ENCODE assay signal across 11 cellular contexts in the genomic region with DNA sequence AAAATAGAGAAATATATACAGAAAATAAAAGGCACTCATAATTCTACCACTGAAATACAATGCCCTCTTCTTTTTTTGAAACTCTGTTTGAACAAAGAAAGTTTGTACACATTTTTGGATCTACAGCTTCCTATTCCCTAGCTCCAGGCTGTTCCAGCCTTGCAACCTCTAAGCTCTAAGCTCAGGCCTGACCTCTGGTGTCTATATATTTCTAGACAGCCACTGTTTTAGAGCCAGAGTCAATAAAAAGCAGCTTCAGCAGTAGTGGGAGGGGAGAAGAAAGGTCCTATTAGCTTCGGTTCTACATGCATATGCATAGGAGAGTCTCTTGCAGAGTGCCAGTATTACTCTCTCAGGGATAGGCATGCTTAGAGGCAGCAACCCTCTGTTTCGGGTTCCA. TPM values are rescaled to one million over a fixed set of nuclear protein-coding genes. Genes with fewer than 3 reads are reported as not detected.
DNase-seq lines count a peak whose midpoint lies in the region; ATAC-seq, FAIRE-seq and TF ChIP-seq lines count a peak whose summit lies in the region.
"Had no signal": no experiment of that assay in that cellular context is flagged by ENCODE, and none has a peak within 500 bp of the region (broad histone marks: within the 10 kb centered on the region; RNA-seq: fewer than 3 reads in every experiment).

No MANE protein-coding gene starts in this region.

- H3K9me3 Mint-ChIP-seq in activated T-cell treated with anti-CD3 and anti-CD28 coated beads, Interleukin-2, amount 50 U/mL, for 24 hours = no peaks in the 10 kb centered on the region

- no peaks in the 10 kb centered on the region for H3K4me1 Mint-ChIP-seq in activated T-cell treated with anti-CD3 and anti-CD28 coated beads, Interleukin-2, amount 50 U/mL, for 24 hours (ENCODE audit: low read depth)

- intact Hi-C loops in aorta (cut with DNase I) (no loop called here), psoas muscle (cut with DNase I) (no loop called here)

- no peak for ATAC-seq in aorta (ENCODE audit: low FRiP score)
- no peak for ATAC-seq in psoas muscle

- H3K4me3 ChIP-seq in foreskin fibroblast (ENCODE audit: low read depth in 1 of 2, low read length in 2 of 2) (no peak overlapping the region), small intestine (ENCODE audit: low read depth in 1 of 2, low read length in 2 of 2) (no peak overlapping the region), aorta (ENCODE audit: low read length in 2 of 2) (no peak overlapping the region), psoas muscle (no peak overlapping the region)
- H3K4me3 ChIP-seq: thyroid gland had no signal

- H3K27me3 Mint-ChIP-seq in activated T-cell treated with anti-CD3 and anti-CD28 coated beads, Interleukin-2, amount 50 U/mL, for 24 hours = peaks cover 32% of the 10 kb centered on the region

- peak; percentile 1 to 22 for DNase-seq in NCI-H2081 (lab: John Stamatoyannopoulos, UW)
- DNase-seq in NCI-H2081 treated with DMSO at 0.1 percent for 48 hours (lab: John Stamatoyannopoulos, UW) = no peak
- peak; percentile 3 for DNase-seq in RPMI7951 (ENCODE audit: low read depth)
- peak; percentile 42 to 68 for DNase-seq in foreskin fibroblast
- peak; percentile 46 for DNase-seq in small intestine
- no peak for DNase-seq in aorta
- no peak for DNase-seq in psoas muscle
- no peak for DNase-seq in activated T-cell treated with anti-CD3 and anti-CD28 coated beads, Interleukin-2, amount 50 U/mL, for 24 hours
- DNase-seq: BE2C, NCI-H187 treated with DMSO at 0.1 percent for 48 hours, thyroid gland had no signal

- H3K4me1 ChIP-seq in small intestine (ENCODE audit: control insufficient read depth in 2 of 2, insufficient read depth in 1 of 2, low read depth in 1 of 2, low read length in 1 of 2) (no peaks in the 10 kb centered on the region), aorta (ENCODE audit: control insufficient read depth in 1 of 2, insufficient read depth in 2 of 2, low read length in 2 of 2) (no peaks in the 10 kb centered on the region), psoas muscle (no peaks in the 10 kb centered on the region)
- H3K4me1 ChIP-seq: thyroid gland had no signal

- no peaks in the 10 kb centered on the region for H3K9me3 ChIP-seq in small intestine (ENCODE audit: control insufficient read depth, low read depth)
- H3K9me3 ChIP-seq in aorta (ENCODE audit: control insufficient read depth, low read length) = no peaks in the 10 kb centered on the region
- H3K9me3 ChIP-seq in psoas muscle = no peaks in the 10 kb centered on the region
- H3K9me3 ChIP-seq: BE2C, thyroid gland had no signal

- no peak overlapping the region for H3K27ac Mint-ChIP-seq in activated T-cell treated with anti-CD3 and anti-CD28 coated beads, Interleukin-2, amount 50 U/mL, for 24 hours

- 41 to 63% (median 51%) methylated on average over 2 of the region's 2 CpGs for WGBS in small intestine, 3 donors
- WGBS in aorta, 2 donors = 47 to 48% methylated on average over 2 of the region's 2 CpGs
- 57 to 72% (median 69%) methylated on average over 2 of the region's 2 CpGs for WGBS in psoas muscle, 3 donors

- H3K4me3 Mint-ChIP-seq in activated T-cell treated with anti-CD3 and anti-CD28 coated beads, Interleukin-2, amount 50 U/mL, for 24 hours = no peak overlapping the region

- H3K27me3 ChIP-seq in small intestine (ENCODE audit: control insufficient read depth in 2 of 2, insufficient read depth in 2 of 2, low read length in 2 of 2) = no peaks in the 10 kb centered on the region
- no peaks in the 10 kb centered on the region for H3K27me3 ChIP-seq in aorta (ENCODE audit: control insufficient read depth in 1 of 2, insufficient read depth in 2 of 2, low read length in 1 of 2)
- peaks cover 0 to 23% (median 0%) of the 10 kb centered on the region in 3 donors for H3K27me3 ChIP-seq in psoas muscle (ENCODE audit: insufficient read depth in 3 of 3, low read length in 2 of 3)
- H3K27me3 ChIP-seq: BE2C, thyroid gland had no signal

- peak; percentile 25 for TF ChIP-seq CTCF in foreskin fibroblast (IDR thresholded peaks at IDR 0.05; ENCODE audit: low read depth, low read length)
- TF ChIP-seq CTCF in psoas muscle (IDR thresholded peaks at IDR 0.05) = no peak

- peaks cover 41% of the 10 kb centered on the region for H3K36me3 Mint-ChIP-seq in activated T-cell treated with anti-CD3 and anti-CD28 coated beads, Interleukin-2, amount 50 U/mL, for 24 hours (ENCODE audit: low read depth)

- H3K36me3 ChIP-seq in small intestine (ENCODE audit: control insufficient read depth in 2 of 2, insufficient read depth in 2 of 2, low read length in 2 of 2) (peaks cover 0 to 2% of the 10 kb centered on the region in 2 donors), aorta (ENCODE audit: control insufficient read depth in 1 of 2, insufficient read depth in 2 of 2, low read length in 1 of 2) (peaks cover 0 to 3% of the 10 kb centered on the region in 2 donors), psoas muscle (ENCODE audit: insufficient read depth in 1 of 2, low read depth in 1 of 2) (peaks cover 0 to 15% of the 10 kb centered on the region in 2 donors)
- H3K36me3 ChIP-seq: BE2C, thyroid gland had no signal

- FAIRE-seq in small intestine (lab: Jason Lieb, UNC) = no peak

- no peak overlapping the region for H3K27ac ChIP-seq in small intestine (ENCODE audit: low read depth in 1 of 2, low read length in 1 of 2)
- no peak overlapping the region for H3K27ac ChIP-seq in aorta (ENCODE audit: low read depth in 1 of 2, low read length in 2 of 2)
- no peak overlapping the region for H3K27ac ChIP-seq in psoas muscle
- H3K27ac ChIP-seq: thyroid gland had no signal

RNA-seq across cellular contexts. Expression of a gene that starts 39.7 kb away (rescaled TPM):
- total RNA-seq in RPMI7951 (2014; rRNA removed; shearing (Covaris generic)) = not detected in 2 replicates
- polyA plus RNA-seq in small intestine (10 to 100 TPM in 1 of 3 donors, 1 to 10 TPM in 2; 1.3 to 36.1 (median 7.8) TPM), aorta (not detected), psoas muscle (under 1 TPM in 2 of 3 donors, not detected in 1; 0.03 to 0.04 TPM)
- total RNA-seq in aorta (not detected), psoas muscle (under 1 TPM in 2 of 4 donors, not detected in 2; 0.10 to 0.15 TPM)

RNA-seq across cellular contexts. Expression of a gene that starts 40.1 kb away (rescaled TPM):
- total RNA-seq in RPMI7951 (2014; rRNA removed; shearing (Covaris generic)) = 8.0 and 8.2 TPM in 2 replicates
- polyA plus RNA-seq in small intestine (10 to 100 TPM in 1 of 3 donors, 1 to 10 TPM in 2; 7.0 to 11.5 (median 8.3) TPM), aorta (1 to 10 TPM; 8.0 to 9.6 TPM), psoas muscle (1 to 10 TPM; 2.1 to 7.5 (median 3.9) TPM)
- total RNA-seq in aorta (10 to 100 TPM; 16.7 to 17.0 TPM), psoas muscle (10 to 100 TPM in 2 of 4 donors, 1 to 10 TPM in 2; 7.9 to 17.1 (median 11.0) TPM)

RNA-seq across cellular contexts. Expression of a gene that starts 56.8 kb away (rescaled TPM):
- total RNA-seq in RPMI7951 (2014; rRNA removed; shearing (Covaris generic)) = not detected in 2 replicates
- polyA plus RNA-seq in small intestine (under 1 TPM in 1 of 3 donors, not detected in 2; 0.07 TPM), aorta (not detected), psoas muscle (under 1 TPM in 2 of 3 donors, not detected in 1; 0.08 to 0.34 TPM)
- total RNA-seq in aorta (not detected), psoas muscle (under 1 TPM in 3 of 4 donors, not detected in 1; 0.20 to 0.36 (median 0.30) TPM)
- total RNA-seq: thyroid gland had no signal

Comparison
In these comparisons a context has a peak if more than half of its experiments do, and no peak if none do; other contexts are left out.
1. DNase-seq: peak in NCI-H2081 (2 of 2), RPMI7951 (single experiment), foreskin fibroblast (2 of 2) and small intestine (single experiment); none in NCI-H2081 treated with DMSO at 0.1 percent for 48 hours (single experiment), aorta (0 of 2), psoas muscle (0 of 2) and activated T-cell treated with anti-CD3 and anti-CD28 coated beads, Interleukin-2, amount 50 U/mL, for 24 hours (single experiment).